14 cellular contexts compared by ENCODE assay signal in the genomic region with DNA sequence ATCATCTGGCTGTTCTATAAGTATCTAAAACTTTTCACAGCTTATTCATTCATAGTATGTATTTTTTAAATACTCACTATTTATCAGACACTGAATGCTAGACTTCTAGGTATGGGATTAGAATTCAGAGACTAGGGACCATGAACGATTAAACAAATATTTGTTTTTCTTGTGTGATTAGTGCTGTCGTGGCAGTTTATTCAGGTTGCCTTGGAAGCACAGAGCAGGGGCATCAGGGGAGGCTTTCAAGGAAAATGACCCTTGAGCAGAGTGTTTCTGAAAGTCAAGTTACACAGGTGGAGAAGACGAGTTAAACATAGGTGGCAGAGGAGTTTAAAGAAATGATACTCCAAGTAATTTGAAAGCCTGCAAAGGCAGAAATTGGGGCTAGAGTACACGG. TPM values are rescaled to one million over a fixed set of nuclear protein-coding genes. Genes with fewer than 3 reads are reported as not detected.
A peak's percentile ranks its signal among the peaks of the same experiment; 100 is the strongest.
DNase-seq lines count a peak whose midpoint lies in the region; ATAC-seq, FAIRE-seq and TF ChIP-seq lines count a peak whose summit lies in the region.
"Had no signal": no experiment of that assay in that cellular context is flagged by ENCODE, and none has a peak within 500 bp of the region (broad histone marks: within the 10 kb centered on the region; RNA-seq: fewer than 3 reads in every experiment).

No MANE protein-coding gene starts in this region.

- in situ Hi-C loops in K562 (cut with MboI) = no loop called here

- ATAC-seq in K562 = no peak
- ATAC-seq in HG02840 (IDR thresholded peaks at IDR 0.05; ENCODE audit: low FRiP score, unreplicated experiment) = no peak
- ATAC-seq in HG02610 (IDR thresholded peaks at IDR 0.05; ENCODE audit: unreplicated experiment) = no peak

- CTCF ChIA-PET in K562 (lab: Yijun Ruan, JAX; ENCODE audit: low intra/inter-chr PET ratio) = no interaction called here

- H3K4me3 ChIP-seq in K562 = no peak overlapping the region
- H3K4me3 ChIP-seq: BLaER1, left ventricle myocardium inferior, SJCRH30 had no signal

- H3K4me1 ChIP-seq in K562 (replicated peaks in 1 of 2; ENCODE audit: control insufficient read depth in 2 of 2, insufficient read depth in 2 of 2, low read length in 2 of 2) = peaks cover 0 to 31% of the 10 kb centered on the region in 2 experiments; a peak in 3 of 5 replicates

- no peak overlapping the region for H3K4me2 ChIP-seq in K562 (ENCODE audit: insufficient read depth, low read length)
- H3K4me2 ChIP-seq: BLaER1 had no signal

- TF ChIP-seq RAD21 in K562 (CRISPR knock-in tag; conservative IDR thresholded peaks at IDR 0.05 in 1 of 2, IDR thresholded peaks at IDR 0.05 in 1 of 2) = no peak

- no peak for FAIRE-seq in K562 (lab: Jason Lieb, UNC)

- H2AFZ ChIP-seq in K562 (ENCODE audit: low read depth, low read length) = no peak overlapping the region
- H2AFZ ChIP-seq: parathyroid adenoma had no signal

- H3K9me1 ChIP-seq in K562 (ENCODE audit: control insufficient read depth, insufficient read depth, low read length) = no peaks in the 10 kb centered on the region

- H3K36me3 ChIP-seq in K562 (ENCODE audit: control insufficient read depth, insufficient read depth, low read length) = no peaks in the 10 kb centered on the region
- H3K36me3 ChIP-seq: left ventricle myocardium inferior had no signal

- BruUV-seq in K562 (replicated peaks; lab: Mats Ljungman, UMichigan) = no TSS peak

- TF ChIP-seq POLR2A in K562 (conservative IDR thresholded peaks at IDR 0.05) = no peak

- peak; percentile 61 for DNase-seq in NCI-H1092 treated with DMSO at 0.1 percent for 48 hours (lab: John Stamatoyannopoulos, UW)
- DNase-seq in NCI-H345 treated with DMSO at 0.1 percent for 48 hours (lab: John Stamatoyannopoulos, UW; ENCODE audit: unreplicated experiment) = peak; percentile 38
- DNase-seq in K562 (ENCODE audit: extremely low read depth in 1 of 4, low spot score in 3 of 4) = no peak
- DNase-seq in NCI-H2171 (lab: John Stamatoyannopoulos, UW) = no peak
- no peak for DNase-seq in middle frontal gyrus (ENCODE audit: extremely low spot score, low spot score)
- DNase-seq: activated CD4-positive, alpha-beta T cell treated with anti-CD3 and anti-CD28 coated beads for 1 hour; EL; left ventricle myocardium inferior; NCI-H187 treated with DMSO at 0.1 percent for 48 hours; SJCRH30 had no signal

- POLR2A ChIA-PET in K562 (lab: Yijun Ruan, JAX) = no interaction called here

- H3K79me2 ChIP-seq in K562 (ENCODE audit: control insufficient read depth, insufficient read depth, low read length) = peaks cover 92% of the 10 kb centered on the region

- 57% methylated on average over 4 of the region's 4 CpGs for WGBS in K562 (ENCODE audit: insufficient coverage, low coverage, missing lambda C conversion rate)

- no peak overlapping the region for H3K27ac ChIP-seq in K562 (ENCODE audit: extremely low read depth, low read depth, low read length)
- H3K27ac ChIP-seq: BLaER1, left ventricle myocardium inferior, parathyroid adenoma, SJCRH30 had no signal

- H3K9ac ChIP-seq in K562 (ENCODE audit: insufficient read depth in 1 of 2, low read depth in 2 of 2, low read length in 2 of 2) = no peak overlapping the region
- H3K9ac ChIP-seq: BLaER1, parathyroid adenoma had no signal

- intact Hi-C loops in K562 (cut with micrococcal nuclease) = no loop called here

- no peak for TF ChIP-seq CTCF in K562 (IDR thresholded peaks at IDR 0.05 in 2 of 3, conservative IDR thresholded peaks at IDR 0.05 in 1 of 3; ENCODE audit: insufficient read depth in 2 of 3, low read depth in 1 of 3, low read length in 3 of 3)

- no peak for TF ChIP-seq EP300 in K562 (IDR thresholded peaks at IDR 0.05; ENCODE audit: low read length)

- H4K20me1 ChIP-seq in K562 (replicated peaks; ENCODE audit: control insufficient read depth, insufficient read depth, low read length) = peaks cover 4% of the 10 kb centered on the region; the same call in 1 of the 2 replicates

- no peaks in the 10 kb centered on the region for H3K27me3 ChIP-seq in K562 (ENCODE audit: control insufficient read depth in 2 of 2, insufficient read depth in 2 of 2, low read length in 2 of 2)
- H3K27me3 ChIP-seq: BLaER1, SJCRH30 had no signal

- H3K9me3 ChIP-seq in K562 (replicated peaks; ENCODE audit: control insufficient read depth, insufficient read depth, low read depth, low read length) = no peaks in the 10 kb centered on the region
- H3K9me3 ChIP-seq: SJCRH30 had no signal

TF ChIP-seq in K562, 482 proteins besides CTCF, POLR2A, EP300 and RAD21:
- no peak for TF ChIP-seq HEY1 (CRISPR knock-in tag; IDR thresholded peaks at IDR 0.05; ENCODE audit: borderline replicate concordance)
- no peak for TF ChIP-seq PPARD (CRISPR knock-in tag; IDR thresholded peaks at IDR 0.05)
- no peak for TF ChIP-seq ZFP1 (CRISPR knock-in tag; IDR thresholded peaks at IDR 0.05)
- TF ChIP-seq CCNT2 (IDR thresholded peaks at IDR 0.05; ENCODE audit: borderline replicate concordance, extremely low read depth, insufficient read length, low read depth, low read length) = no peak
- TF ChIP-seq C11orf30 (IDR thresholded peaks at IDR 0.05; ENCODE audit: low read depth) = peak; percentile 4; the same call in 1 of the 2 replicates
TF ChIP-seq in K562: peak in this region for 1.

RNA-seq across cellular contexts. Expression of gene SPOPL, which starts 5.7 kb away (rescaled TPM):
- total RNA-seq in K562 (2011; cell fraction: chromatin; rRNA removed; ENCODE audit: low replicate concordance) = 9.1 and 30.1 TPM in 2 replicates
- total RNA-seq in K562 (2011; cell fraction: nucleolus; rRNA removed) = 3.4 and 5.7 TPM in 2 replicates
- 10.6 and 16.4 TPM in 2 replicates for total RNA-seq in K562 (2011; cell fraction: nucleoplasm; rRNA removed)
- total RNA-seq in K562 (2014; rRNA removed) (1.8 and 2.7 TPM in 2 replicates), K562 (2014; rRNA removed; fragmentation: Illumina TruSeq; extraction: Trizol) (4.3 and 5.4 TPM in 2 replicates), K562 (2015; rRNA removed; fragmentation: Illumina TruSeq; extraction: Trizol) (3.8 and 4.1 TPM in 2 replicates), K562 (2021) (3.8 and 4.5 TPM in 2 replicates)
- polyA plus RNA-seq in K562 (2011; rRNA removed) (5.5 and 6.1 TPM in 2 replicates), K562 (2014; fragmentation: Illumina TruSeq; extraction: Trizol) (2.7 and 3.0 TPM in 2 replicates), K562 (2014; fragmentation: Nextera tagmentation; extraction: Ambion mirVana) (under 1 TPM; 0.53 to 0.95 TPM), K562 (2014; rRNA removed) (4.9 and 5.9 TPM in 2 replicates)
- polyA plus RNA-seq in K562 (2011; cell fraction: cytosol; rRNA removed) = 1.8 and 2.1 TPM in 2 replicates
- 11.2 and 12.4 TPM in 2 replicates for polyA plus RNA-seq in K562 (2011; cell fraction: nucleus; rRNA removed)
- polyA plus RNA-seq in K562 (2012) = 2.0 and 2.7 TPM in 2 replicates
- 9.4 and 11.6 TPM in 2 replicates for polyA minus RNA-seq in K562 (2011; rRNA and poly(A)+ RNA removed)
- polyA minus RNA-seq in K562 (2011; cell fraction: cytosol; rRNA and poly(A)+ RNA removed) = 2.3 and 2.6 TPM in 2 replicates
- 8.6 and 19.4 TPM in 2 replicates for polyA minus RNA-seq in K562 (2011; cell fraction: nucleus; rRNA and poly(A)+ RNA removed)

Comparison
In these comparisons a context has a peak if more than half of its experiments do, and no peak if none do; other contexts are left out.
1. DNase-seq: peak in NCI-H1092 treated with DMSO at 0.1 percent for 48 hours (single experiment) and NCI-H345 treated with DMSO at 0.1 percent for 48 hours (single experiment); none in K562 (0 of 4), NCI-H2171 (single experiment) and middle frontal gyrus (single experiment).